17 cellular contexts compared by ENCODE assay signal in genomic region chr19:42363614-42364346, GRCh38. TPM values are rescaled to one million over a fixed set of nuclear protein-coding genes. Genes with fewer than 3 reads are reported as not detected.
DNase-seq lines count a peak whose midpoint lies in the region; ATAC-seq and TF ChIP-seq lines count a peak whose summit lies in the region.
"Had no signal": no experiment of that assay in that cellular context is flagged by ENCODE, and none has a peak within 500 bp of the region (broad histone marks: within the 10 kb centered on the region; RNA-seq: fewer than 3 reads in every experiment).

No MANE protein-coding gene starts in this region.

- H3K4me3 Mint-ChIP-seq in activated B cell treated with CpG ODN at 0.5 μM for 24 hours (peak overlapping the region; percentile 64), HFFc6 (no peak overlapping the region)

- peak overlapping the region; percentile 88 for H3K27ac Mint-ChIP-seq in activated B cell treated with CpG ODN at 0.5 μM for 24 hours
- no peak overlapping the region for H3K27ac Mint-ChIP-seq in HFFc6

- H3K27ac ChIP-seq in HEK293 (ENCODE audit: extremely low read depth, low read depth, low read length), result no peak overlapping the region
- H3K27ac ChIP-seq: C4-2B, gastrocnemius medialis, vagina had no signal

- H3K9me3 Mint-ChIP-seq in activated B cell treated with CpG ODN at 0.5 μM for 24 hours (no peaks in the 10 kb centered on the region), HFFc6 (no peaks in the 10 kb centered on the region)

- POLR2A ChIA-PET in HEK293 (lab: Yijun Ruan, JAX) (no interaction called here), activated B cell treated with CpG ODN at 0.5 μM for 24 hours (lab: Charles Lee) (interaction anchor here (0.8 to 3.2 kb wide), 8 partner anchors 10 to 235 kb away, joined by 3 to 26 read pairs (median 3); no protein-coding TSS in a partner anchor)

- H3K4me1 ChIP-seq in HEK293 (ENCODE audit: control insufficient read depth, insufficient read depth, low read length), result 0 out of 2 replicates have a peak, but pooled peaks cover 3% of the 10 kb centered on the region
- no peaks in the 10 kb centered on the region for H3K4me1 ChIP-seq in mucosa of descending colon (ENCODE audit: low read depth)
- H3K4me1 ChIP-seq: vagina had no signal

- intact Hi-C loops in activated B cell treated with CpG ODN at 0.5 μM for 24 hours (cut with micrococcal nuclease), result no loop called here
- intact Hi-C loops in mucosa of descending colon (cut with DNase I, micrococcal nuclease), result no loop called here

- peak; percentile 34 for ATAC-seq in activated B cell treated with CpG ODN at 0.5 μM for 24 hours (ENCODE audit: low read depth)
- ATAC-seq in mucosa of descending colon, result peak; percentile 53
- no peak for ATAC-seq in HG03175 (IDR thresholded peaks at IDR 0.05; ENCODE audit: unreplicated experiment)
- no peak for ATAC-seq in HG03039 (IDR thresholded peaks at IDR 0.05; ENCODE audit: unreplicated experiment)
- ATAC-seq: gastrocnemius medialis had no signal

- H3K36me3 Mint-ChIP-seq in activated B cell treated with CpG ODN at 0.5 μM for 24 hours (ENCODE audit: low read depth) (peaks cover 4% of the 10 kb centered on the region), HFFc6 (ENCODE audit: low read depth) (peaks cover 34% of the 10 kb centered on the region)

- CTCF ChIA-PET in HEK293 (lab: Yijun Ruan, JAX) (interaction anchor here (0.6 to 2.0 kb wide), 4 partner anchors 20 to 81 kb away, joined by 3 to 10 read pairs (median 3); no protein-coding TSS in a partner anchor), activated B cell treated with CpG ODN at 0.5 μM for 24 hours (lab: Charles Lee) (interaction anchor here (0.9 to 1.0 kb wide), 3 partner anchors 35 to 75 kb away, joined by 3 to 4 read pairs (median 3); no protein-coding TSS in a partner anchor)

- TF ChIP-seq CTCF in HEK293 (tag by site-specific recombination; IDR thresholded peaks at IDR 0.05) (no peak), activated B cell treated with CpG ODN at 0.5 μM for 24 hours (IDR thresholded peaks at IDR 0.05) (no peak), mucosa of descending colon (IDR thresholded peaks at IDR 0.05) (no peak), HFFc6 (IDR thresholded peaks at IDR 0.05) (no peak)

- DNase-seq in COLO668 (lab: John Stamatoyannopoulos, UW; ENCODE audit: unreplicated experiment), result peak; percentile 10
- DNase-seq in activated B cell treated with CpG ODN at 0.5 μM for 24 hours, result no peak
- DNase-seq in mucosa of descending colon, result no peak
- no peak for DNase-seq in HFFc6
- no peak for DNase-seq in stimulated activated CD4-positive, alpha-beta T cell treated with anti-CD3 and anti-CD28 coated beads, Interleukin-1b, Interleukin-23, amount 100 ng/mL, for 48 hours
- DNase-seq: gastrocnemius medialis; GDM1; NCI-H1092; NCI-H446 treated with DMSO at 0.1 percent for 48 hours; Right ventricle myocardium superior; stimulated activated CD4-positive, alpha-beta T cell treated with anti-CD3 and anti-CD28 coated beads, Interleukin-4, amount 100 ng/mL, for 4 hours; stimulated activated naive CD4-positive, alpha-beta T cell had no signal

- no peaks in the 10 kb centered on the region for H3K9me3 ChIP-seq in HEK293 (ENCODE audit: control insufficient read depth, insufficient read depth, low read depth, low read length)
- no peaks in the 10 kb centered on the region for H3K9me3 ChIP-seq in mucosa of descending colon
- H3K9me3 ChIP-seq: gastrocnemius medialis, vagina had no signal

- H3K4me3 ChIP-seq in HEK293 (ENCODE audit: low read depth, low read length), result no peak overlapping the region
- no peak overlapping the region for H3K4me3 ChIP-seq in mucosa of descending colon
- H3K4me3 ChIP-seq: gastrocnemius medialis, vagina had no signal

- H3K4me1 Mint-ChIP-seq in activated B cell treated with CpG ODN at 0.5 μM for 24 hours (peaks cover 46% of the 10 kb centered on the region), HFFc6 (ENCODE audit: low read depth) (peaks cover 14% of the 10 kb centered on the region)

- no peaks in the 10 kb centered on the region for H3K27me3 Mint-ChIP-seq in activated B cell treated with CpG ODN at 0.5 μM for 24 hours
- peaks cover 2% of the 10 kb centered on the region; the same call in 1 of the 2 replicates for H3K27me3 Mint-ChIP-seq in HFFc6 (ENCODE audit: insufficient read depth)

- H3K36me3 ChIP-seq in HEK293 (ENCODE audit: control insufficient read depth in 2 of 2, insufficient read depth in 1 of 2, low read length in 2 of 2), result peaks cover 46 to 55% of the 10 kb centered on the region in 2 experiments
- H3K36me3 ChIP-seq in mucosa of descending colon (ENCODE audit: low read depth), result no peaks in the 10 kb centered on the region

TF ChIP-seq in HEK293, 187 proteins besides CTCF, POLR2A, EP300 and RAD21:
- peak; percentile 92 for TF ChIP-seq KLF9 (tag by site-specific recombination; IDR thresholded peaks at IDR 0.05; ENCODE audit: low read depth)
- no peak for TF ChIP-seq ZNF555 (tag by site-specific recombination; conservative IDR thresholded peaks at IDR 0.05)
TF ChIP-seq in HEK293: peak in this region for 1.

RNA-seq across cellular contexts. Expression of gene CNFN, which starts 26.3 kb away (rescaled TPM):
- total RNA-seq in activated B cell treated with CpG ODN at 0.5 μM for 24 hours (1.00 and 2.4 TPM in 2 replicates), mucosa of descending colon (1 to 10 TPM; 1.7 to 4.0 (median 3.6) TPM)
- total RNA-seq in HFFc6 (2021; fragmentation: NEBNext Ultra II Directional; extraction: Animal tissue kit (Norgen Biotek cat#: 25700)), result under 1 TPM; 0.48 to 0.80 (median 0.68) TPM
- total RNA-seq: gastrocnemius medialis had no signal

RNA-seq across cellular contexts. Expression of gene MEGF8, which starts 38.3 kb away (rescaled TPM):
- total RNA-seq in activated B cell treated with CpG ODN at 0.5 μM for 24 hours, result 13.0 and 15.1 TPM in 2 replicates
- total RNA-seq in mucosa of descending colon, result 10 to 100 TPM; 17.6 to 27.0 (median 23.9) TPM
- 10 to 100 TPM; 17.7 to 23.6 (median 18.8) TPM for total RNA-seq in HFFc6 (2021; fragmentation: NEBNext Ultra II Directional; extraction: Animal tissue kit (Norgen Biotek cat#: 25700))

RNA-seq across cellular contexts. Expression of gene TMEM145, which starts 50.7 kb away (rescaled TPM):
- total RNA-seq in activated B cell treated with CpG ODN at 0.5 μM for 24 hours (not detected in 2 replicates), mucosa of descending colon (under 1 TPM in 2 of 3 donors, not detected in 1; 0.17 to 0.63 TPM)
- total RNA-seq in HFFc6 (2021; fragmentation: NEBNext Ultra II Directional; extraction: Animal tissue kit (Norgen Biotek cat#: 25700)), result under 1 TPM; 0.12 to 0.47 (median 0.34) TPM
- total RNA-seq: vagina had no signal

Comparison
In these comparisons a context has a peak if more than half of its experiments do, and no peak if none do; other contexts are left out.
1. ATAC-seq: peak in activated B cell treated with CpG ODN at 0.5 μM for 24 hours (single experiment) and mucosa of descending colon (single experiment); none in HG03175 (single experiment) and HG03039 (single experiment).